ENCODE assay signal across 1 cellular context in the genomic region with DNA sequence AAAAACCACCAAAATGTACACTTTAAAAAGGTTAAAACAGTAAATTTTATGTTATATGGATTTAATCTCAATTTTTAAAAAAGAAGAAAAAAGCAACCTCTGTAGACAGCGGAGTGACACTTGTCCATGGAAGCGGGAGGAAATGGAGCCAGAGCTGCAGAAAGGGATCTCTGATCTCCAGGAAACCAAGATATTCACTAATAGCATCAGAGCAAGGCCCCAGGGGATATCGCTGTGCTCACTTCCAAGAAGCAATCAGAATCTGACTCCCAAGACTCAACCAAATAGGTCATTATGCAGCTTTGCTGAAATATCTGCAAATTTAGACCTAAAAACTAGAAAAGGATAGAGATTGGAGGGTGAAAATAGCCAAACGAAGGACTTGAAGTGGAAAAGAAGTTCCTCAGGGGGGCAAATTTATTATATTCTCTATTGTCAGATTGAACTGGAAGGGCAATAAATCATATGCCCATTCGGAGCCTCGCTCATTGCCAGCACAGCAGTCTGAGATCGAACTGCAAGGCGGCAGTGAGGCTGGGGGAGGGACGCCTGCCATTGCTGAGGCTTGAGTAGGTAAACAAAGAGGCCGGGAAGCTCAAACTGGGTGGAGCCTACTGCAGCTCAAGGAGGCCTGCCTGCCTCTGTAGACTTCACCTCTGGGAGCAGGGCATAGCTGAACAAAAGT.
TF ChIP-seq lines count a peak whose summit lies in the region.

No MANE protein-coding gene starts in this region.

TF ChIP-seq in SK-N-SH treated with all-trans-retinoic acid at 6 μM for 48 hours, 23 proteins besides CTCF, POLR2A, EP300 and RAD21 (continued from another document):
- TF ChIP-seq, protein P1, sequence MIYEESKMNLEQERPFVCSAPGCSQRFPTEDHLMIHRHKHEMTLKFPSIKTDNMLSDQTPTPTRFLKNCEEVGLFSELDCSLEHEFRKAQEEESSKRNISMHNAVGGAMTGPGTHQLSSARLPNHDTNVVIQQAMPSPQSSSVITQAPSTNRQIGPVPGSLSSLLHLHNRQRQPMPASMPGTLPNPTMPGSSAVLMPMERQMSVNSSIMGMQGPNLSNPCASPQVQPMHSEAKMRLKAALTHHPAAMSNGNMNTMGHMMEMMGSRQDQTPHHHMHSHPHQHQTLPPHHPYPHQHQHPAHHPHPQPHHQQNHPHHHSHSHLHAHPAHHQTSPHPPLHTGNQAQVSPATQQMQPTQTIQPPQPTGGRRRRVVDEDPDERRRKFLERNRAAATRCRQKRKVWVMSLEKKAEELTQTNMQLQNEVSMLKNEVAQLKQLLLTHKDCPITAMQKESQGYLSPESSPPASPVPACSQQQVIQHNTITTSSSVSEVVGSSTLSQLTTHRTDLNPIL (CRISPR knock-in tag; IDR thresholded peaks at IDR 0.05; ENCODE audit: low read depth): no peak
- TF ChIP-seq ZFP30 (CRISPR knock-in tag; IDR thresholded peaks at IDR 0.05) (no peak), TCF4 (CRISPR knock-in tag; IDR thresholded peaks at IDR 0.05; ENCODE audit: borderline replicate concordance) (no peak), CSDC2 (CRISPR knock-in tag; IDR thresholded peaks at IDR 0.05) (no peak), BACH2 (CRISPR knock-in tag; IDR thresholded peaks at IDR 0.05; ENCODE audit: borderline replicate concordance) (no peak), SNAI2 (CRISPR knock-in tag; IDR thresholded peaks at IDR 0.05) (no peak), TOX (CRISPR knock-in tag; IDR thresholded peaks at IDR 0.05; ENCODE audit: borderline replicate concordance) (no peak), ZNF8 (CRISPR knock-in tag; IDR thresholded peaks at IDR 0.05) (no peak), POU6F1 (CRISPR knock-in tag; IDR thresholded peaks at IDR 0.05; ENCODE audit: borderline replicate concordance, low read depth) (no peak), ZFP3 (CRISPR knock-in tag; IDR thresholded peaks at IDR 0.05) (no peak)
